19 cellular contexts compared by ENCODE assay signal in the genomic region with DNA sequence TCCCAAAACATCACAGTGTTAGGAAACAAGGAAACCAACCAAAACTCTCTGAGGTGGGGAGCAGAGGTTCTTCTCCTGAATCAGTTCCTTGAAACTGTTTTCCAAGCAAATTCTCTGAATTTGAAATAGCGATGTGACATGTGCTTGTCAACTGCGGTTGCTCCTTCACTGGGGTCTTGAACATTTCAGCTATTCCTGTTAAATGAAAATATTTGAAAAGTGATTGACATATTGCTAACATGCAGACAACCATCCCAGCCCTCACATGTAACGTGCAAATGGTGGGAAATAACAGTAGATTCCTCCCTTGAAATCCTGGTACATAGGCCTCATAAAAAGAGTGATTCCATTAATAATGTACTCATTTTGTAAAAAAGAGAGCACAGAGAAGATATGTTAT.
"Had no signal": no experiment of that assay in that cellular context is flagged by ENCODE, and none has a peak within 500 bp of the region (broad histone marks: within the 10 kb centered on the region; RNA-seq: fewer than 3 reads in every experiment).

No MANE protein-coding gene starts in this region.

- DNase-seq: dermis blood vessel endothelial cell; dorsolateral prefrontal cortex; effector CD4-positive, alpha-beta T cell; effector memory CD4-positive, alpha-beta T cell; esophagus squamous epithelium; foreskin fibroblast; foreskin melanocyte; gastrocnemius medialis; glutamatergic neuron; head of caudate nucleus; heart right ventricle; hippocampal formation; left cardiac atrium; left lung; left ventricle myocardium superior; lower lobe of right lung; mesenchymal stem cell; mucosa of descending colon had no signal

- ATAC-seq: gastrocnemius medialis, heart right ventricle, left cardiac atrium, left lung, left ventricle myocardium superior, lower lobe of right lung, mucosa of descending colon had no signal

- H3K27ac ChIP-seq: coronary artery, dorsolateral prefrontal cortex, esophagus squamous epithelium, gastrocnemius medialis, heart right ventricle, left lung, lower lobe of right lung had no signal

- H3K4me3 ChIP-seq: coronary artery, dorsolateral prefrontal cortex, esophagus squamous epithelium, gastrocnemius medialis, heart right ventricle, left lung, lower lobe of right lung, mucosa of descending colon had no signal

- H3K4me1 ChIP-seq: esophagus squamous epithelium, gastrocnemius medialis, heart right ventricle, left lung, lower lobe of right lung had no signal

- H3K27me3 ChIP-seq: esophagus squamous epithelium, gastrocnemius medialis, left lung had no signal

- H3K9me3 ChIP-seq: esophagus squamous epithelium, gastrocnemius medialis, heart right ventricle, left lung, lower lobe of right lung, mucosa of descending colon had no signal

- H3K36me3 ChIP-seq: gastrocnemius medialis, lower lobe of right lung had no signal
